In genomic region chr18:58525928-58526424, GRCh38 we compare ENCODE assay signal across 11 cellular contexts.
A peak's percentile ranks its signal among the peaks of the same experiment; 100 is the strongest.
DNase-seq lines count a peak whose midpoint lies in the region; ATAC-seq and TF ChIP-seq lines count a peak whose summit lies in the region.
"Had no signal": no experiment of that assay in that cellular context is flagged by ENCODE, and none has a peak within 500 bp of the region (broad histone marks: within the 10 kb centered on the region; RNA-seq: fewer than 3 reads in every experiment).

No MANE protein-coding gene starts in this region.

- H3K4me1 ChIP-seq in mucosa of descending colon (ENCODE audit: low read depth) = peaks cover 16% of the 10 kb centered on the region

- H3K36me3 ChIP-seq in mucosa of descending colon (ENCODE audit: low read depth) = no peaks in the 10 kb centered on the region

- CTCF ChIA-PET in activated naive CD4-positive, alpha-beta T cell treated with anti-CD3 and anti-CD28 coated beads for 36 hours (lab: Charles Lee) = interaction anchor here (0.8 to 23.4 kb wide), 3 partner anchors 19 to 240 kb away, joined by 3 to 426 read pairs (median 4); no protein-coding TSS in a partner anchor

- H3K4me1 Mint-ChIP-seq in activated naive CD4-positive, alpha-beta T cell treated with anti-CD3 and anti-CD28 coated beads for 36 hours (ENCODE audit: low read depth) = peaks cover 20% of the 10 kb centered on the region

- H3K4me3 ChIP-seq in mucosa of descending colon = no peak overlapping the region
- H3K4me3 ChIP-seq: SK-N-MC had no signal

- intact Hi-C loops in mucosa of descending colon (cut with DNase I, micrococcal nuclease) = no loop called here
- intact Hi-C loops in activated naive CD4-positive, alpha-beta T cell treated with anti-CD3 and anti-CD28 coated beads for 36 hours (cut with micrococcal nuclease) = loop anchor here (1.0 to 5.0 kb wide), 2 partner anchors 19 to 531 kb away; no protein-coding TSS in a partner anchor

- ATAC-seq in GM18868 (IDR thresholded peaks at IDR 0.05; ENCODE audit: unreplicated experiment) = peak; percentile 72
- peak; percentile 54 for ATAC-seq in GM21737 (IDR thresholded peaks at IDR 0.05; ENCODE audit: unreplicated experiment)
- ATAC-seq in HG03565 (IDR thresholded peaks at IDR 0.05; ENCODE audit: unreplicated experiment) = peak; percentile 55
- ATAC-seq in mucosa of descending colon = peak; percentile 10
- no peak for ATAC-seq in GM21717 (IDR thresholded peaks at IDR 0.05; ENCODE audit: unreplicated experiment)

- no peak overlapping the region for H3K4me3 Mint-ChIP-seq in activated naive CD4-positive, alpha-beta T cell treated with anti-CD3 and anti-CD28 coated beads for 36 hours

- peaks cover 6% of the 10 kb centered on the region for H3K27me3 Mint-ChIP-seq in activated naive CD4-positive, alpha-beta T cell treated with anti-CD3 and anti-CD28 coated beads for 36 hours (ENCODE audit: low read depth)

- H3K36me3 Mint-ChIP-seq in activated naive CD4-positive, alpha-beta T cell treated with anti-CD3 and anti-CD28 coated beads for 36 hours (ENCODE audit: low read depth) = no peaks in the 10 kb centered on the region

- H3K9me3 Mint-ChIP-seq in activated naive CD4-positive, alpha-beta T cell treated with anti-CD3 and anti-CD28 coated beads for 36 hours = no peaks in the 10 kb centered on the region

- H3K9me3 ChIP-seq in mucosa of descending colon = no peaks in the 10 kb centered on the region

- DNase-seq in mucosa of descending colon = no peak
- DNase-seq in D341Med (ENCODE audit: low spot score) = no peak
- DNase-seq in activated naive CD4-positive, alpha-beta T cell treated with anti-CD3 and anti-CD28 coated beads for 36 hours = no peak
- DNase-seq: activated T-cell treated with anti-CD3 and anti-CD28 coated beads for 4 hours, hypothalamus, NCI-H1930 had no signal

- no peak overlapping the region for H3K27ac Mint-ChIP-seq in activated naive CD4-positive, alpha-beta T cell treated with anti-CD3 and anti-CD28 coated beads for 36 hours

- no peak for TF ChIP-seq CTCF in mucosa of descending colon (IDR thresholded peaks at IDR 0.05)
